Comparison of ENCODE assay signal across 8 cellular contexts in genomic region chr18:54269924-54270844, GRCh38.
DNase-seq lines count a peak whose midpoint lies in the region; ATAC-seq and FAIRE-seq lines count a peak whose summit lies in the region.

No MANE protein-coding gene starts in this region.

- H3K36me3 ChIP-seq in mucosa of rectum (ENCODE audit: control insufficient read depth in 2 of 2, insufficient read depth in 2 of 2, low read length in 2 of 2) (no peaks in the 10 kb centered on the region), subcutaneous abdominal adipose tissue (ENCODE audit: control insufficient read depth in 5 of 5, insufficient read depth in 5 of 5, low read length in 5 of 5) (peaks cover 0 to 2% (median 0%) of the 10 kb centered on the region in 5 donors)

- peak overlapping the region; percentile 84 to 89 for H3K4me3 ChIP-seq in mucosa of rectum (ENCODE audit: low read length in 2 of 2)
- peak overlapping the region; percentile 75 to 97 (median 88) for H3K4me3 ChIP-seq in subcutaneous abdominal adipose tissue (ENCODE audit: low read depth in 1 of 5, low read length in 5 of 5)

- H3K9ac ChIP-seq in mucosa of rectum (ENCODE audit: low read depth in 1 of 2, low read length in 2 of 2) (peak overlapping the region; percentile 86 to 94), subcutaneous abdominal adipose tissue (ENCODE audit: low read length in 5 of 5) (peak overlapping the region; percentile 89 to 95 (median 92))

- H3K9me3 ChIP-seq in mucosa of rectum (ENCODE audit: control insufficient read depth in 2 of 2, low read length in 2 of 2), result no peaks in the 10 kb centered on the region
- H3K9me3 ChIP-seq in subcutaneous abdominal adipose tissue (ENCODE audit: control insufficient read depth in 5 of 5, low read length in 5 of 5), result no peaks in the 10 kb centered on the region

- H3K27me3 ChIP-seq in mucosa of rectum (ENCODE audit: control insufficient read depth in 2 of 2, insufficient read depth in 2 of 2, low read length in 2 of 2) (no peaks in the 10 kb centered on the region), subcutaneous abdominal adipose tissue (ENCODE audit: control insufficient read depth in 5 of 5, insufficient read depth in 4 of 5, low read length in 5 of 5) (no peaks in the 10 kb centered on the region)

- H3K27ac ChIP-seq in mucosa of rectum (ENCODE audit: low read depth in 2 of 2, low read length in 2 of 2) (peak overlapping the region; percentile 94 to 95), subcutaneous abdominal adipose tissue (ENCODE audit: low read depth, low read length) (peak overlapping the region; percentile 95)

- DNase-seq in NCI-H2171 treated with DMSO at 0.1 percent for 48 hours (lab: John Stamatoyannopoulos, UW), result peak; percentile 65
- DNase-seq in activated CD4-positive, alpha-beta T cell treated with anti-CD3 and anti-CD28 coated beads, Interleukin-2, amount 50 U/mL, for 48 hours, result peak; percentile 66 to 77

- ATAC-seq in GM18499 (IDR thresholded peaks at IDR 0.05; ENCODE audit: insufficient read depth, unreplicated experiment) (peak; percentile 18), HG02970 (IDR thresholded peaks at IDR 0.05; ENCODE audit: low FRiP score, unreplicated experiment) (peak; percentile 24)

- peaks cover 0 to 2% of the 10 kb centered on the region in 2 donors for H3K4me1 ChIP-seq in mucosa of rectum (ENCODE audit: control insufficient read depth in 2 of 2, insufficient read depth in 2 of 2, low read length in 2 of 2)
- peaks cover 0 to 43% (median 21%) of the 10 kb centered on the region in 5 donors for H3K4me1 ChIP-seq in subcutaneous abdominal adipose tissue (ENCODE audit: control insufficient read depth in 5 of 5, insufficient read depth in 5 of 5, low read length in 5 of 5)

- FAIRE-seq in A204.1 (lab: Jason Lieb, UNC), result peak; percentile 53
- FAIRE-seq in endometrium (lab: Jason Lieb, UNC), result peak; percentile 86

Comparison
In these comparisons a context has a peak if more than half of its experiments do, and no peak if none do; other contexts are left out.
1. Peak in every context shown above with its lines: DNase-seq, ATAC-seq, H3K4me3 ChIP-seq and H3K27ac ChIP-seq.